11 cellular contexts compared by ENCODE assay signal in the genomic region with DNA sequence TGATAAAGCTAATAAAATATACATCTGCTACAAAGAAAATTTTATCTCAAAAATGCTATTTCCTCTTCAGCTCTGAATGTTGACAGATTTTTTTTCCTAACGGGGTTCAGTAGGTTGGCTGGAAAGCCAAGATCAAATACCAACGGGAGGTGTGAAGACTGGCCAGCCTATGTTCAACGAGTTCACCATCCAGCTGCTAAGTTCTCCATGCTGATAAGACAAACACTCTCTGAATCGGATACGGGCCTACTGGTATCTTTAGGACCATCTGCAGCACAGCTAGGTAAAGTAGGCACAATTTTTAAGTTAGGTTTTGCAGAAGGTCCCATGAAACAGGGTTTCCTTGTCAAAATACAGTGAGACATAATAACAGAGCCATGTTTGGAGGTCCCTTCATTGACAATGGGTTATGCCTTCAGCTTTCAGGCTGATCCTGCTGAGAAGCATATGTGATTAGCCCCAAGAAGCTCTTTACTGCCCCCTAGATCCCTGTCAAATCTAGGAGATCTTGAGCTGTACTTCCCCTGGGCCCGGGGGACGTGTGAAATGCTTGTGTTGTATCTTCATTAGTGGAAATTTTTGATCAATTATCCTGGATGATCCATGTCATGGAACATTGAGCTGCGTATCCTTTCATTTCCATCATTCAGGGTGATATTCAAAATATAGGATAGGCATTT.
DNase-seq lines count a peak whose midpoint lies in the region; ATAC-seq and TF ChIP-seq lines count a peak whose summit lies in the region.
"Had no signal": no experiment of that assay in that cellular context is flagged by ENCODE, and none has a peak within 500 bp of the region (broad histone marks: within the 10 kb centered on the region; RNA-seq: fewer than 3 reads in every experiment).

No MANE protein-coding gene starts in this region.

- H3K4me3 ChIP-seq in NT2/D1 (ENCODE audit: insufficient read length, low read depth) (no peak overlapping the region), gastroesophageal sphincter (no peak overlapping the region)
- H3K4me3 ChIP-seq: tibial nerve had no signal

- in situ Hi-C loops in ACHN (cut with HindIII; ENCODE audit: low pct_ligation_motif_present, low pct_unique_long_range_greater_than_20kb, low sequenced_read_pairs) = no loop called here

- H3K36me3 ChIP-seq in NT2/D1 (ENCODE audit: insufficient read depth, insufficient read length, low read length) (no peaks in the 10 kb centered on the region), gastroesophageal sphincter (peaks cover 0 to 4% of the 10 kb centered on the region in 2 donors)
- H3K36me3 ChIP-seq: tibial nerve had no signal

- DNase-seq in ACHN (peak; percentile 15), GM10248 (ENCODE audit: extremely low spot score) (peak; percentile 20), NT2/D1 (ENCODE audit: low read depth, low spot score) (peak; percentile 13), AG08395 (ENCODE audit: low spot score) (no peak), COLO668 (lab: John Stamatoyannopoulos, UW; ENCODE audit: unreplicated experiment) (no peak)
- DNase-seq: effector memory CD4-positive, alpha-beta T cell; stimulated activated CD4-positive, alpha-beta T cell treated with anti-CD3 and anti-CD28 coated beads, Interleukin-2, amount 100 ng/mL, for 24 hours had no signal

- WGBS in gastroesophageal sphincter (ENCODE audit: low coverage in 1 of 2), 2 donors = 40% methylated on average over 8 of the region's 8 CpGs; no CpG with 5 or more reads in 1 of the 2 donors

- peak overlapping the region; percentile 43 to 81 (median 78) for H3K27ac ChIP-seq in gastroesophageal sphincter
- H3K27ac ChIP-seq: tibial nerve had no signal

- TF ChIP-seq POLR2A in gastroesophageal sphincter (IDR thresholded peaks at IDR 0.05) = no peak

- ATAC-seq in gastroesophageal sphincter = no peak
- no peak for ATAC-seq in GM19455 (IDR thresholded peaks at IDR 0.05; ENCODE audit: unreplicated experiment)
- no peak for ATAC-seq in GM19395 (IDR thresholded peaks at IDR 0.05; ENCODE audit: unreplicated experiment)

- POLR2A ChIA-PET in GM10248 (lab: Yijun Ruan, JAX) = no interaction called here

- H3K27me3 ChIP-seq in NT2/D1 (ENCODE audit: insufficient read depth, insufficient read length) (no peaks in the 10 kb centered on the region), gastroesophageal sphincter (no peaks in the 10 kb centered on the region)
- H3K27me3 ChIP-seq: tibial nerve had no signal

- TF ChIP-seq CTCF in GM10248 (IDR thresholded peaks at IDR 0.05; ENCODE audit: control extremely low read depth, extremely low read depth, low read depth, missing control alignments) (peak; percentile 19), gastroesophageal sphincter (IDR thresholded peaks at IDR 0.05) (peak in 1 of 4 experiments; percentile 31)

- TF ChIP-seq EP300 in gastroesophageal sphincter (IDR thresholded peaks at IDR 0.05) = no peak

- H3K9me3 ChIP-seq in NT2/D1 (ENCODE audit: insufficient read depth, low read length) (no peaks in the 10 kb centered on the region), gastroesophageal sphincter (no peaks in the 10 kb centered on the region)
- H3K9me3 ChIP-seq: tibial nerve had no signal

- H3K9ac ChIP-seq in NT2/D1 (ENCODE audit: insufficient read length, low read depth) = no peak overlapping the region

- CTCF ChIA-PET in GM10248 (lab: Yijun Ruan, JAX) = interaction anchor here (0.5 to 2.3 kb wide), 8 partner anchors 8 to 151 kb away, joined by 3 to 9 read pairs (median 4); no protein-coding TSS in a partner anchor

- H3K4me1 ChIP-seq in NT2/D1 (ENCODE audit: insufficient read depth, insufficient read length) = peaks cover 5% of the 10 kb centered on the region
- H3K4me1 ChIP-seq in gastroesophageal sphincter = peaks cover 0 to 71% (median 14%) of the 10 kb centered on the region in 3 donors
- H3K4me1 ChIP-seq: tibial nerve had no signal

Comparison
In these comparisons a context has a peak if more than half of its experiments do, and no peak if none do; other contexts are left out.
1. DNase-seq: peak in ACHN (single experiment), GM10248 (single experiment) and NT2/D1 (single experiment); none in AG08395 (single experiment) and COLO668 (single experiment).